Comparison of ENCODE assay signal across 19 cellular contexts in the genomic region with DNA sequence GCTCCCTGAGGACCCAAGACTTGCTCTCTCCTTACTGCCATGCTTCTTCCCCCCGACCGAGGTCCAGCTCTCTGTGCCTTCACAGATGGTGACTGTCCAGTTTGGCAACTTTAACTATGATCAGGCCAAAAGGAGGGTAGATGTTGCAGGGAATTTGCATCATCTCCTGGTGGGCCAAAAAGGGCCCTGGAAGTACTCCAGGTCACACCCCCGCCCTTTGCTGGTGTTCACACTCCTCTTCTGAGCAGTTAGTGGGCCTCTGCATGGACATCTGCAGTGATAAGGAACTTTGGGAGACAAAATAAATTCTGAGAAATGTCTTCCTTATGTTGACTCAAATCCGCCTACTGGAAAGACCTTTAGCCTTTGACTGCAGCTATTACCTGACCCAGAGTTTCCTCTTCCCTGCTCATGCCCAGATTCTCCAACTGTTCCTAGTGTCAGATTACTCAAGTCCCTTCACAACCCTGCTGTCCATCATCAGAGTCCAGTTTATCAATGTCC.
A peak's percentile ranks its signal among the peaks of the same experiment; 100 is the strongest.
DNase-seq lines count a peak whose midpoint lies in the region; ATAC-seq and TF ChIP-seq lines count a peak whose summit lies in the region.
"Had no signal": no experiment of that assay in that cellular context is flagged by ENCODE, and none has a peak within 500 bp of the region (broad histone marks: within the 10 kb centered on the region; RNA-seq: fewer than 3 reads in every experiment).

No MANE protein-coding gene starts in this region.

- no peak for ATAC-seq in stimulated activated naive CD8-positive, alpha-beta T cell treated with anti-CD3 and anti-CD28 coated beads, Interleukin-15, amount 100 ng/mL, for 72 hours
- no peak for ATAC-seq in stimulated activated naive CD8-positive, alpha-beta T cell treated with anti-CD3 and anti-CD28 coated beads, Interleukin-15, Interleukin-2, amounts not matched to agents 100 U/mL and 50 U/mL, for 24 hours
- peak; percentile 35 for ATAC-seq in body of pancreas
- peak; percentile 45 for ATAC-seq in left lobe of liver
- no peak for ATAC-seq in lower lobe of right lung
- ATAC-seq: Panc1 had no signal

- no peaks in the 10 kb centered on the region for H3K36me3 ChIP-seq in body of pancreas (replicated peaks in 1 of 2; ENCODE audit: insufficient read depth in 1 of 2, low read depth in 2 of 2)
- no peaks in the 10 kb centered on the region for H3K36me3 ChIP-seq in lower lobe of right lung

- H3K4me1 ChIP-seq in body of pancreas (no peaks in the 10 kb centered on the region), lower lobe of right lung (no peaks in the 10 kb centered on the region)

- H3K9me3 ChIP-seq in body of pancreas (no peaks in the 10 kb centered on the region), lower lobe of right lung (no peaks in the 10 kb centered on the region)

- H3K27me3 Mint-ChIP-seq in stimulated activated naive CD8-positive, alpha-beta T cell treated with anti-CD3 and anti-CD28 coated beads, Interleukin-15, amount 100 ng/mL, for 72 hours = no peaks in the 10 kb centered on the region
- H3K27me3 Mint-ChIP-seq in glutamatergic neuron (ENCODE audit: unreplicated experiment) = peaks cover 7% of the 10 kb centered on the region

- in situ Hi-C loops in ACHN (cut with HindIII; ENCODE audit: low pct_ligation_motif_present, low pct_unique_long_range_greater_than_20kb, low sequenced_read_pairs) = no loop called here

- TF ChIP-seq CTCF in body of pancreas (IDR thresholded peaks at IDR 0.05) = no peak
- TF ChIP-seq CTCF in glutamatergic neuron (IDR thresholded peaks at IDR 0.05; ENCODE audit: partially characterized antibody, unreplicated experiment) = no peak
- no peak for TF ChIP-seq CTCF in lower lobe of right lung (IDR thresholded peaks at IDR 0.05)

- H3K4me3 Mint-ChIP-seq in stimulated activated naive CD8-positive, alpha-beta T cell treated with anti-CD3 and anti-CD28 coated beads, Interleukin-15, amount 100 ng/mL, for 72 hours = no peak overlapping the region
- no peak overlapping the region for H3K4me3 Mint-ChIP-seq in glutamatergic neuron (ENCODE audit: unreplicated experiment)
- H3K4me3 Mint-ChIP-seq: CD4-positive, CD25-positive, alpha-beta regulatory T cell had no signal

- intact Hi-C loops in body of pancreas (cut with DNase I) (no loop called here), lower lobe of right lung (cut with DNase I) (no loop called here)

- H3K4me3 ChIP-seq in body of pancreas (no peak overlapping the region), lower lobe of right lung (no peak overlapping the region)

- peak overlapping the region; percentile 44 to 52 for H3K27ac Mint-ChIP-seq in stimulated activated naive CD8-positive, alpha-beta T cell treated with anti-CD3 and anti-CD28 coated beads, Interleukin-15, amount 100 ng/mL, for 72 hours
- H3K27ac Mint-ChIP-seq in glutamatergic neuron (ENCODE audit: unreplicated experiment) = no peak overlapping the region

- H3K27me3 ChIP-seq in body of pancreas (no peaks in the 10 kb centered on the region), lower lobe of right lung (ENCODE audit: low read depth) (no peaks in the 10 kb centered on the region)

- H3K36me3 Mint-ChIP-seq in glutamatergic neuron (ENCODE audit: unreplicated experiment) = no peaks in the 10 kb centered on the region
- H3K36me3 Mint-ChIP-seq: CD4-positive, CD25-positive, alpha-beta regulatory T cell had no signal

- no peak for DNase-seq in stimulated activated naive CD8-positive, alpha-beta T cell treated with anti-CD3 and anti-CD28 coated beads, Interleukin-15, amount 100 ng/mL, for 72 hours
- DNase-seq in stimulated activated naive CD8-positive, alpha-beta T cell treated with anti-CD3 and anti-CD28 coated beads, Interleukin-15, Interleukin-2, amounts not matched to agents 100 U/mL and 50 U/mL, for 24 hours = no peak
- no peak for DNase-seq in body of pancreas
- peak; percentile 57 for DNase-seq in left lobe of liver (ENCODE audit: low spot score)
- peak; percentile 42 for DNase-seq in ureter (ENCODE audit: low spot score)
- DNase-seq in ACHN = no peak
- DNase-seq in glutamatergic neuron = no peak
- DNase-seq in lower lobe of right lung = no peak
- DNase-seq: AML-193; Calu3; CD4-positive, CD25-positive, alpha-beta regulatory T cell; DMS79 treated with DMSO at 0.1 percent for 48 hours; NCI-H1092 treated with DMSO at 0.1 percent for 48 hours; NCI-H1694; NCI-H345; NCI-H526 treated with DMSO at 0.1 percent for 48 hours; Right ventricle myocardium superior had no signal

- no peak for TF ChIP-seq POLR2A in body of pancreas (IDR thresholded peaks at IDR 0.05)

- H3K9me3 Mint-ChIP-seq in stimulated activated naive CD8-positive, alpha-beta T cell treated with anti-CD3 and anti-CD28 coated beads, Interleukin-15, amount 100 ng/mL, for 72 hours = no peaks in the 10 kb centered on the region
- peaks cover 2% of the 10 kb centered on the region for H3K9me3 Mint-ChIP-seq in glutamatergic neuron (ENCODE audit: unreplicated experiment)
- H3K9me3 Mint-ChIP-seq: CD4-positive, CD25-positive, alpha-beta regulatory T cell had no signal

- 90 to 96% methylated on average over 4 of the region's 4 CpGs for WGBS in body of pancreas, 2 donors

- H3K4me1 Mint-ChIP-seq in stimulated activated naive CD8-positive, alpha-beta T cell treated with anti-CD3 and anti-CD28 coated beads, Interleukin-15, amount 100 ng/mL, for 72 hours = peaks cover 15% of the 10 kb centered on the region
- peaks cover 21% of the 10 kb centered on the region for H3K4me1 Mint-ChIP-seq in glutamatergic neuron (ENCODE audit: low read depth, unreplicated experiment)

- no peak overlapping the region for H3K27ac ChIP-seq in body of pancreas
- H3K27ac ChIP-seq in lower lobe of right lung = no peak overlapping the region
- H3K27ac ChIP-seq: KMS-11 had no signal

Comparison
In these comparisons a context has a peak if more than half of its experiments do, and no peak if none do; other contexts are left out.
1. ATAC-seq: peak in body of pancreas (single experiment) and left lobe of liver (single experiment); none in stimulated activated naive CD8-positive, alpha-beta T cell treated with anti-CD3 and anti-CD28 coated beads, Interleukin-15, amount 100 ng/mL, for 72 hours (single experiment), stimulated activated naive CD8-positive, alpha-beta T cell treated with anti-CD3 and anti-CD28 coated beads, Interleukin-15, Interleukin-2, amounts not matched to agents 100 U/mL and 50 U/mL, for 24 hours (single experiment) and lower lobe of right lung (0 of 2).
2. DNase-seq: peak in left lobe of liver (single experiment) and ureter (single experiment); none in stimulated activated naive CD8-positive, alpha-beta T cell treated with anti-CD3 and anti-CD28 coated beads, Interleukin-15, amount 100 ng/mL, for 72 hours (0 of 2), stimulated activated naive CD8-positive, alpha-beta T cell treated with anti-CD3 and anti-CD28 coated beads, Interleukin-15, Interleukin-2, amounts not matched to agents 100 U/mL and 50 U/mL, for 24 hours (single experiment), body of pancreas (0 of 4), ACHN (single experiment), glutamatergic neuron (single experiment) and lower lobe of right lung (single experiment).